Comparison of ENCODE assay signal across 9 cellular contexts in genomic region chr10:22849077-22849810, GRCh38.
A peak's percentile ranks its signal among the peaks of the same experiment; 100 is the strongest.
DNase-seq lines count a peak whose midpoint lies in the region; ATAC-seq, FAIRE-seq and TF ChIP-seq lines count a peak whose summit lies in the region.
"Had no signal": no experiment of that assay in that cellular context is flagged by ENCODE, and none has a peak within 500 bp of the region (broad histone marks: within the 10 kb centered on the region; RNA-seq: fewer than 3 reads in every experiment).

No MANE protein-coding gene starts in this region.

- peak; percentile 79 for ATAC-seq in mucosa of descending colon
- ATAC-seq in upper lobe of right lung = peak; percentile 92

- BruUV-seq in Caco-2 (replicated peaks; lab: Mats Ljungman, UMichigan) = no TSS peak

- peak overlapping the region; percentile 77 for H3K27ac ChIP-seq in upper lobe of right lung

- H3K9me3 ChIP-seq in mucosa of descending colon = no peaks in the 10 kb centered on the region
- no peaks in the 10 kb centered on the region for H3K9me3 ChIP-seq in upper lobe of right lung
- peaks cover 5% of the 10 kb centered on the region; the same call in 1 of the 2 replicates for H3K9me3 ChIP-seq in Caco-2

- H3K36me3 ChIP-seq in mucosa of descending colon (ENCODE audit: low read depth) = no peaks in the 10 kb centered on the region
- H3K36me3 ChIP-seq in upper lobe of right lung = no peaks in the 10 kb centered on the region
- no peaks in the 10 kb centered on the region for H3K36me3 ChIP-seq in Caco-2 (ENCODE audit: control insufficient read depth, insufficient read depth, low read length)

- intact Hi-C loops in activated CD4-positive, alpha-beta T cell treated with anti-CD3 and anti-CD28 coated beads, Interleukin-2, amount 10 ng/mL, durations not matched to agents 24 days and 14 days (cut with micrococcal nuclease) = no loop called here
- intact Hi-C loops in mucosa of descending colon (cut with DNase I, micrococcal nuclease) = no loop called here
- intact Hi-C loops in upper lobe of right lung (cut with DNase I) = no loop called here
- intact Hi-C loops in Caco-2 (cut with micrococcal nuclease; ENCODE audit: unreplicated experiment) = no loop called here

- no peak for TF ChIP-seq CTCF in epithelial cell of esophagus (IDR thresholded peaks at IDR 0.05; ENCODE audit: insufficient read depth, low read depth, low read length, missing control alignments)
- TF ChIP-seq CTCF in mucosa of descending colon (IDR thresholded peaks at IDR 0.05) = no peak
- TF ChIP-seq CTCF in upper lobe of right lung (IDR thresholded peaks at IDR 0.05) = no peak
- no peak for TF ChIP-seq CTCF in Caco-2 (IDR thresholded peaks at IDR 0.05; ENCODE audit: insufficient read depth in 1 of 2, low read depth in 1 of 2, low read length in 1 of 2, severe bottlenecking in 1 of 2, unreplicated experiment in 1 of 2)

- H3K4me1 ChIP-seq in mucosa of descending colon (ENCODE audit: low read depth) = no peaks in the 10 kb centered on the region
- H3K4me1 ChIP-seq in upper lobe of right lung = peaks cover 15% of the 10 kb centered on the region
- H3K4me1 ChIP-seq in Caco-2 = peaks cover 25% of the 10 kb centered on the region

- no peak overlapping the region for H3K27ac Mint-ChIP-seq in activated CD4-positive, alpha-beta T cell treated with anti-CD3 and anti-CD28 coated beads, Interleukin-2, amount 10 ng/mL, durations not matched to agents 24 days and 14 days
- no peak overlapping the region for H3K27ac Mint-ChIP-seq in Caco-2 (ENCODE audit: unreplicated experiment)

- no peak for FAIRE-seq in RCC 7860 (lab: Jason Lieb, UNC)

- H3K27me3 ChIP-seq in upper lobe of right lung (no peaks in the 10 kb centered on the region), Caco-2 (replicated peaks; ENCODE audit: control insufficient read depth, insufficient read depth, low read length) (no peaks in the 10 kb centered on the region)

- no peak overlapping the region for H3K4me3 Mint-ChIP-seq in activated CD4-positive, alpha-beta T cell treated with anti-CD3 and anti-CD28 coated beads, Interleukin-2, amount 10 ng/mL, durations not matched to agents 24 days and 14 days
- no peak overlapping the region for H3K4me3 Mint-ChIP-seq in Caco-2 (ENCODE audit: unreplicated experiment)

- H3K4me1 Mint-ChIP-seq in activated CD4-positive, alpha-beta T cell treated with anti-CD3 and anti-CD28 coated beads, Interleukin-2, amount 10 ng/mL, durations not matched to agents 24 days and 14 days = peaks cover 2% of the 10 kb centered on the region
- peaks cover 3% of the 10 kb centered on the region for H3K4me1 Mint-ChIP-seq in Caco-2 (ENCODE audit: low read depth, unreplicated experiment)

- CTCF ChIA-PET in Caco-2 (lab: Charles Lee) = no interaction called here

- POLR2A ChIA-PET in Caco-2 (lab: Charles Lee) = no interaction called here

- H3K4me3 ChIP-seq in epithelial cell of esophagus (ENCODE audit: low read length) (no peak overlapping the region), mucosa of descending colon (no peak overlapping the region), upper lobe of right lung (no peak overlapping the region), Caco-2 (ENCODE audit: low read depth, low read length) (no peak overlapping the region)

- H3K27me3 Mint-ChIP-seq in activated CD4-positive, alpha-beta T cell treated with anti-CD3 and anti-CD28 coated beads, Interleukin-2, amount 10 ng/mL, durations not matched to agents 24 days and 14 days = peaks cover 6% of the 10 kb centered on the region
- H3K27me3 Mint-ChIP-seq in Caco-2 (ENCODE audit: insufficient read depth, unreplicated experiment) = no peaks in the 10 kb centered on the region

- H3K36me3 Mint-ChIP-seq in activated CD4-positive, alpha-beta T cell treated with anti-CD3 and anti-CD28 coated beads, Interleukin-2, amount 10 ng/mL, durations not matched to agents 24 days and 14 days (ENCODE audit: low read depth) = no peaks in the 10 kb centered on the region
- no peaks in the 10 kb centered on the region for H3K36me3 Mint-ChIP-seq in Caco-2 (ENCODE audit: insufficient read depth, unreplicated experiment)

- H3K9me3 Mint-ChIP-seq in activated CD4-positive, alpha-beta T cell treated with anti-CD3 and anti-CD28 coated beads, Interleukin-2, amount 10 ng/mL, durations not matched to agents 24 days and 14 days = peaks cover 4% of the 10 kb centered on the region
- peaks cover 13% of the 10 kb centered on the region for H3K9me3 Mint-ChIP-seq in Caco-2 (ENCODE audit: unreplicated experiment)

- peak; percentile 20 for DNase-seq in activated CD4-positive, alpha-beta T cell treated with anti-CD3 and anti-CD28 coated beads for 48 hours
- DNase-seq in activated CD4-positive, alpha-beta T cell treated with anti-CD3 and anti-CD28 coated beads, Interleukin-2, amount 10 ng/mL, durations not matched to agents 24 days and 14 days = no peak
- peak; percentile 10 for DNase-seq in epithelial cell of esophagus (ENCODE audit: low read depth)
- DNase-seq in mucosa of descending colon = peak; percentile 17 to 62 (median 43)
- peak; percentile 73 for DNase-seq in upper lobe of right lung
- no peak for DNase-seq in Caco-2
- no peak for DNase-seq in NCI-H226
- DNase-seq in RCC 7860 (ENCODE audit: low spot score) = no peak
- DNase-seq: activated CD4-positive, alpha-beta T cell treated with anti-CD3 and anti-CD28 coated beads for 1 hour had no signal

Comparison
In these comparisons a context has a peak if more than half of its experiments do, and no peak if none do; other contexts are left out.
1. DNase-seq: peak in activated CD4-positive, alpha-beta T cell treated with anti-CD3 and anti-CD28 coated beads for 48 hours (single experiment), epithelial cell of esophagus (single experiment), mucosa of descending colon (3 of 3) and upper lobe of right lung (single experiment); none in activated CD4-positive, alpha-beta T cell treated with anti-CD3 and anti-CD28 coated beads, Interleukin-2, amount 10 ng/mL, durations not matched to agents 24 days and 14 days (single experiment), Caco-2 (0 of 2), NCI-H226 (single experiment) and RCC 7860 (single experiment).